1 cellular context compared by ENCODE assay signal in the genomic region with DNA sequence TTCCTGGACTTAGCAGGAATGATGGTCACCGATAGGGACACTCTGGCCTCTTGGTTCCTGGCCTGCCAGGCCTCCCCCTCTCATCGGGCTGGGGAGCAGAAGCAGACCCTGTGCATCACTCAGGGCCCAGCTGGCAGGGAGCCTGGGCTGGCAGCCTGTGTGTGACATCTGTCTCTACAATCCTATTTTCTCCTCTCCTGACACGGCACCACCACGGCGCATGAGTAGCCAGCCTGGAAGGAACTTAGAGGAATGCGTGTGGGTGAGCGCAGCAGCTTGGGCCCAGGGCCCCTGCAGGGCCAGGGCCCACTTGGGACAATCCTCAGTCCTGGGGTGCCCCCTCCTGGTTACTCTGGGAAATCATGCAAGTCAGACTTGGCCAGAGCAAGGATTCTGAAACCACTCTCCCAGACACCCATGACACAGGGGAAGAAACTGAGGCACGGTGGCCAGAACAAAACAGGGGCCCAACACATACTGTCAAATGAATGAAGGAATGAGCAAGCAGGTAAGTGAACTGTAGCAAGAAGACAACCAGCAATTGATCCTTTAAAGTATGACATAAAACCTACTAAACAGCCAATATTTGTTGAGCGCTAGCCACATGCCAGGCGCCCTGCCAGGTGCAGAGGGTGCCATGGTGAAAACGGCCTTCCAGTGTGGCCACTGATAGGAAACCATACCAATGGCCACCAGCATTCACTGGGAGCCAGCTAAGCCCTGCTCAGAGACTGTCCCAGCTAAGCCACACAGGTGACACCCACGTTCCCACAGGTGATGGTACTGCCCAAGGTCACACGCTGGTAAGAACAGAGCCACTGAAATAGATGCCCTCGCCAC.
A peak's percentile ranks its signal among the peaks of the same experiment; 100 is the strongest.
TF ChIP-seq lines count a peak whose summit lies in the region.

No MANE protein-coding gene starts in this region.

TF ChIP-seq in HepG2, 621 proteins besides CTCF, POLR2A, EP300 and RAD21 (continued from another document):
- 0 out of 2 replicates have a peak, but pooled peaks have one; percentile 29 for TF ChIP-seq HNF1B (CRISPR knock-in tag; IDR thresholded peaks at IDR 0.05)
- 0 out of 2 replicates have a peak, but pooled peaks have one; percentile 26 for TF ChIP-seq ZNF205 (CRISPR knock-in tag; IDR thresholded peaks at IDR 0.05)
- TF ChIP-seq, protein P1, sequence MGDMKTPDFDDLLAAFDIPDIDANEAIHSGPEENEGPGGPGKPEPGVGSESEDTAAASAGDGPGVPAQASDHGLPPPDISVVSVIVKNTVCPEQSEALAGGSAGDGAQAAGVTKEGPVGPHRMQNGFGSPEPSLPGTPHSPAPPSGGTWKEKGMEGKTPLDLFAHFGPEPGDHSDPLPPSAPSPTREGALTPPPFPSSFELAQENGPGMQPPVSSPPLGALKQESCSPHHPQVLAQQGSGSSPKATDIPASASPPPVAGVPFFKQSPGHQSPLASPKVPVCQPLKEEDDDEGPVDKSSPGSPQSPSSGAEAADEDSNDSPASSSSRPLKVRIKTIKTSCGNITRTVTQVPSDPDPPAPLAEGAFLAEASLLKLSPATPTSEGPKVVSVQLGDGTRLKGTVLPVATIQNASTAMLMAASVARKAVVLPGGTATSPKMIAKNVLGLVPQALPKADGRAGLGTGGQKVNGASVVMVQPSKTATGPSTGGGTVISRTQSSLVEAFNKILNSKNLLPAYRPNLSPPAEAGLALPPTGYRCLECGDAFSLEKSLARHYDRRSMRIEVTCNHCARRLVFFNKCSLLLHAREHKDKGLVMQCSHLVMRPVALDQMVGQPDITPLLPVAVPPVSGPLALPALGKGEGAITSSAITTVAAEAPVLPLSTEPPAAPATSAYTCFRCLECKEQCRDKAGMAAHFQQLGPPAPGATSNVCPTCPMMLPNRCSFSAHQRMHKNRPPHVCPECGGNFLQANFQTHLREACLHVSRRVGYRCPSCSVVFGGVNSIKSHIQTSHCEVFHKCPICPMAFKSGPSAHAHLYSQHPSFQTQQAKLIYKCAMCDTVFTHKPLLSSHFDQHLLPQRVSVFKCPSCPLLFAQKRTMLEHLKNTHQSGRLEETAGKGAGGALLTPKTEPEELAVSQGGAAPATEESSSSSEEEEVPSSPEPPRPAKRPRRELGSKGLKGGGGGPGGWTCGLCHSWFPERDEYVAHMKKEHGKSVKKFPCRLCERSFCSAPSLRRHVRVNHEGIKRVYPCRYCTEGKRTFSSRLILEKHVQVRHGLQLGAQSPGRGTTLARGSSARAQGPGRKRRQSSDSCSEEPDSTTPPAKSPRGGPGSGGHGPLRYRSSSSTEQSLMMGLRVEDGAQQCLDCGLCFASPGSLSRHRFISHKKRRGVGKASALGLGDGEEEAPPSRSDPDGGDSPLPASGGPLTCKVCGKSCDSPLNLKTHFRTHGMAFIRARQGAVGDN (CRISPR knock-in tag; IDR thresholded peaks at IDR 0.05): peak; percentile 51
- TF ChIP-seq PPARG (CRISPR knock-in tag; conservative IDR thresholded peaks at IDR 0.05): peak; percentile 43; the same call in 1 of the 2 replicates
- peak; percentile 64; the same call in 1 of the 2 replicates for TF ChIP-seq TSC22D2 (CRISPR knock-in tag; IDR thresholded peaks at IDR 0.05; ENCODE audit: borderline replicate concordance)
